In genomic region chr15:66659384-66659783, GRCh38 we compare ENCODE assay signal across 35 cellular contexts.
"Had no signal": no experiment of that assay in that cellular context is flagged by ENCODE, and none has a peak within 500 bp of the region (broad histone marks: within the 10 kb centered on the region; RNA-seq: fewer than 3 reads in every experiment).

No MANE protein-coding gene starts in this region.

- H3K36me3 Mint-ChIP-seq: activated CD8-positive, alpha-beta memory T cell treated with anti-CD3 and anti-CD28 coated beads, Interleukin-2, amount 10 ng/mL, durations not matched to agents 7 days and 5 days; activated naive CD4-positive, alpha-beta T cell treated with anti-CD3 and anti-CD28 coated beads, Interleukin-2, amount 10 ng/mL, durations not matched to agents 7 days and 5 days; activated naive CD8-positive, alpha-beta T cell; brain had no signal

- H3K4me2 ChIP-seq: PC-9 had no signal

- H3K27ac Mint-ChIP-seq: activated B cell treated with CpG ODN at 0.5 μM for 24 hours; activated CD4-positive, alpha-beta memory T cell treated with anti-CD3 and anti-CD28 coated beads, Interleukin-2, amount 10 ng/mL, durations not matched to agents 7 days and 5 days; activated CD8-positive, alpha-beta memory T cell treated with anti-CD3 and anti-CD28 coated beads, Interleukin-2, amount 10 ng/mL, durations not matched to agents 7 days and 5 days; activated naive CD4-positive, alpha-beta T cell treated with anti-CD3 and anti-CD28 coated beads, Interleukin-2, amount 10 ng/mL, durations not matched to agents 7 days and 5 days; activated naive CD8-positive, alpha-beta T cell; activated naive CD8-positive, alpha-beta T cell treated with anti-CD3 and anti-CD28 coated beads, Interleukin-2, amount 50 U/mL, for 24 hours had no signal

- H3K4me3 ChIP-seq: PC-9 had no signal

- H2AFZ ChIP-seq: PC-9 had no signal

- DNase-seq: activated B cell treated with CpG ODN at 0.5 μM for 24 hours; activated CD4-positive, alpha-beta memory T cell treated with anti-CD3 and anti-CD28 coated beads, Interleukin-2, amount 10 ng/mL, durations not matched to agents 7 days and 5 days; activated CD4-positive, alpha-beta T cell treated with anti-CD3 and anti-CD28 coated beads for 4 hours; activated CD4-positive, CD25-positive, alpha-beta regulatory T cell treated with anti-CD3 and anti-CD28 coated beads, Interleukin-2, amount 50 U/mL, for 72 hours; activated CD8-positive, alpha-beta memory T cell treated with anti-CD3 and anti-CD28 coated beads for 24 hours; activated CD8-positive, alpha-beta memory T cell treated with anti-CD3 and anti-CD28 coated beads, Interleukin-2, amount 10 ng/mL, durations not matched to agents 7 days and 5 days; activated CD8-positive, alpha-beta memory T cell treated with anti-CD3 and anti-CD28 coated beads, Interleukin-2, amount 50 U/mL, for 48 hours; activated effector memory CD4-positive, alpha-beta T cell treated with Interleukin-2 at 50 U/mL for 16 hours; activated naive CD4-positive, alpha-beta T cell treated with anti-CD3 and anti-CD28 coated beads, Interleukin-2, amount 10 ng/mL, durations not matched to agents 7 days and 5 days; activated naive CD8-positive, alpha-beta T cell treated with anti-CD3 and anti-CD28 coated beads, Interleukin-2, amount 50 U/mL, for 24 hours; activated T-cell treated with anti-CD3 and anti-CD28 coated beads, Interleukin-2, amount 50 U/mL, for 48 hours; anterior cingulate cortex; NCI-H1048; NCI-H1105 treated with DMSO at 0.1 percent for 48 hours; NCI-H1436; NCI-H1694; NCI-H1930; NCI-H2081 treated with DMSO at 0.1 percent for 48 hours; NCI-H226; NCI-H446 treated with DMSO at 0.1 percent for 48 hours; NCI-H524; NCI-H69; NK-92 treated with Interleukin-12 subunit alpha and Interleukin-12 subunit beta, amount 100 ng/mL, for 24 hours; PC-9; Right ventricle myocardium superior; SW 1271; T-helper 1 cell; T-helper 2 cell; T-helper 9 cell had no signal

- FAIRE-seq: bronchial epithelial cell, RCC 7860 had no signal

- H3K27ac ChIP-seq: PC-9, RWPE1, VCaP had no signal

- H3K9me3 Mint-ChIP-seq: activated B cell treated with CpG ODN at 0.5 μM for 24 hours; activated CD4-positive, alpha-beta memory T cell treated with anti-CD3 and anti-CD28 coated beads, Interleukin-2, amount 10 ng/mL, durations not matched to agents 7 days and 5 days; activated naive CD4-positive, alpha-beta T cell treated with anti-CD3 and anti-CD28 coated beads, Interleukin-2, amount 10 ng/mL, durations not matched to agents 7 days and 5 days; activated naive CD8-positive, alpha-beta T cell treated with anti-CD3 and anti-CD28 coated beads, Interleukin-2, amount 50 U/mL, for 24 hours had no signal

- ATAC-seq: activated CD8-positive, alpha-beta memory T cell treated with anti-CD3 and anti-CD28 coated beads, Interleukin-2, amount 10 ng/mL, durations not matched to agents 7 days and 5 days; activated naive CD8-positive, alpha-beta T cell treated with anti-CD3 and anti-CD28 coated beads, Interleukin-2, amount 50 U/mL, for 24 hours had no signal

- H3K27me3 Mint-ChIP-seq: activated naive CD8-positive, alpha-beta T cell had no signal

- H3K4me3 Mint-ChIP-seq: activated B cell treated with CpG ODN at 0.5 μM for 24 hours; activated CD4-positive, alpha-beta memory T cell treated with anti-CD3 and anti-CD28 coated beads, Interleukin-2, amount 10 ng/mL, durations not matched to agents 7 days and 5 days; activated CD8-positive, alpha-beta memory T cell treated with anti-CD3 and anti-CD28 coated beads, Interleukin-2, amount 10 ng/mL, durations not matched to agents 7 days and 5 days; activated naive CD4-positive, alpha-beta T cell treated with anti-CD3 and anti-CD28 coated beads, Interleukin-2, amount 10 ng/mL, durations not matched to agents 7 days and 5 days; activated naive CD8-positive, alpha-beta T cell; activated naive CD8-positive, alpha-beta T cell treated with anti-CD3 and anti-CD28 coated beads, Interleukin-2, amount 50 U/mL, for 24 hours; brain had no signal
